Comparison of ENCODE assay signal across 9 cellular contexts in the genomic region with DNA sequence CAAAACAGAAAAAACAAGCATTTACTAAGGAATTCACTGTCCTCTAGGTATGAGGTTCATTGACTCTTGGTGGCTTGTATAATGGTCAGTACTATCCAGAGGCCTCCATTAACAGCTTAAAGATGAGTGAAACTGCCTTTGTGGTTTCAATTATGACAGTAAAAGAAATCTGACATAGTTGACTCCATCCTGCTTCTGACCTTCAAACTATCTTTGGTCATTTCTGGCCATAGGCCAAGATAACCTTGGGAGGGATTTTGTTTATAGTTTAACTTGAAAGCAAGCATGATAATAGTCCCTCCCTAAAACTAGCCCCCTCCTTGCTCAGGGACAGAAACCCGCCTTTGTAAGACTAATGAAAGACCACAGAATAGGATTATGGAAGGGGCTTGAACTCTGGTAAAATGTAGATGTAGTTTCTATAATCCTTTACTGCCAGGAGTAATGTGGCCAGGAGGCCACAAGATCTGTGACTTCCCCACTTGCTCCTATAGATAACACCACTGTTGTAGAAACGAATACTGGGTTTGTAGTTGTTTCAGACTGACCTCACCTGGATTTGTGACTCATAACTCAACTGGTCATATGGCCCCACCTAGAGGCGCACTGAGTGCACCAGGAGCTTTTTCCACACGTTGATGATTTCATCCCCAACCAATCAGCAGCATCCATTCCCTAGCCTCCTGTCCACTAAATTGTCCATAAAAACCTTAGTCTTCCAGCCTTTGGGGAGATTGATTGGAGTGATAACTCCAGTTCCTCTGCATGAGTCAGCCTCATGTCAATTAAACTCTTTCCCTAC. TPM values are rescaled to one million over a fixed set of nuclear protein-coding genes. Genes with fewer than 3 reads are reported as not detected.
DNase-seq lines count a peak whose midpoint lies in the region; ATAC-seq and TF ChIP-seq lines count a peak whose summit lies in the region.
"Had no signal": no experiment of that assay in that cellular context is flagged by ENCODE, and none has a peak within 500 bp of the region (broad histone marks: within the 10 kb centered on the region; RNA-seq: fewer than 3 reads in every experiment).

No MANE protein-coding gene starts in this region.

- no peak overlapping the region for H4K8ac ChIP-seq in H9 (replicated peaks; ENCODE audit: insufficient read length, low read depth, low read length)

- H2BK5ac ChIP-seq in H9 (ENCODE audit: insufficient read length, low read length), result no peak overlapping the region

- H3K79me2 ChIP-seq in H9 (ENCODE audit: insufficient read depth, low read length), result no peaks in the 10 kb centered on the region

- no peaks in the 10 kb centered on the region for H3K4me1 ChIP-seq in H9 (ENCODE audit: insufficient read depth, low read length)
- H3K4me1 ChIP-seq: HAP-1 had no signal

- WGBS in H9 (ENCODE audit: extremely low coverage, insufficient read length, low lambda C conversion rate), result no CpG with 5 or more reads among the region's 4 CpGs

- H2BK15ac ChIP-seq in H9 (ENCODE audit: low read depth, low read length), result no peak overlapping the region

- 0 out of 2 replicates have a peak, but pooled peaks cover 2% of the 10 kb centered on the region for H3K27me3 Mint-ChIP-seq in H9 (ENCODE audit: low read depth)
- H3K27me3 Mint-ChIP-seq in activated CD4-positive, alpha-beta T cell treated with anti-CD3 and anti-CD28 coated beads, Interleukin-2, amount 10 ng/mL, durations not matched to agents 24 days and 14 days, result peaks cover 13% of the 10 kb centered on the region
- peaks cover 3% of the 10 kb centered on the region for H3K27me3 Mint-ChIP-seq in type B pancreatic cell

- no peaks in the 10 kb centered on the region for H3K79me1 ChIP-seq in H9 (ENCODE audit: insufficient read depth, low read depth, low read length, poor library complexity, severe bottlenecking)

- no peak overlapping the region for H3T11ph ChIP-seq in H9 (ENCODE audit: low read length)

- DNase-seq in stimulated activated naive CD4-positive, alpha-beta T cell (lab: John Stamatoyannopoulos, UW), result peak in 4 of 6 experiments; percentile 2 to 5 (median 4)
- DNase-seq in stimulated activated naive CD4-positive, alpha-beta T cell treated with Interleukin-2 at 50 U/mL for 16 hours (lab: John Stamatoyannopoulos, UW), result no peak
- DNase-seq in H9 (peak; percentile 63), left cardiac atrium (no peak), type B pancreatic cell (ENCODE audit: extremely low spot score, unreplicated experiment) (no peak)
- peak; percentile 72 for DNase-seq in activated CD4-positive, alpha-beta T cell treated with anti-CD3 and anti-CD28 coated beads, Interleukin-2, amount 10 ng/mL, durations not matched to agents 24 days and 14 days
- DNase-seq in effector CD4-positive, alpha-beta T cell, result no peak

- TF ChIP-seq CTCF in H9 (conservative IDR thresholded peaks at IDR 0.05), result peak; percentile 80
- TF ChIP-seq CTCF in LNCAP (IDR thresholded peaks at IDR 0.05), result peak; percentile 30; the same call in 1 of the 2 replicates
- TF ChIP-seq CTCF in type B pancreatic cell (conservative IDR thresholded peaks at IDR 0.05), result peak; percentile 36

- H3K27ac ChIP-seq in H9 (ENCODE audit: insufficient read length, low read depth, low read length), result no peak overlapping the region

- intact Hi-C loops in activated CD4-positive, alpha-beta T cell treated with anti-CD3 and anti-CD28 coated beads, Interleukin-2, amount 10 ng/mL, durations not matched to agents 24 days and 14 days (cut with micrococcal nuclease), result loop anchor here (1.0 kb wide), 1 partner anchor 288 kb away; no protein-coding TSS in a partner anchor
- intact Hi-C loops in left cardiac atrium (cut with DNase I), result loop anchor here (5.0 to 10.0 kb wide), 3 partner anchors 267 to 287 kb away; partner anchors contain the start of gene FZD5 (in 2 of the 2)

- H3K4me1 Mint-ChIP-seq in H9 (peaks cover 0 to 7% of the 10 kb centered on the region in 2 experiments; a peak in 3 of 4 replicates), type B pancreatic cell (ENCODE audit: unreplicated experiment) (peaks cover 3% of the 10 kb centered on the region)
- peaks cover 3% of the 10 kb centered on the region for H3K4me1 Mint-ChIP-seq in activated CD4-positive, alpha-beta T cell treated with anti-CD3 and anti-CD28 coated beads, Interleukin-2, amount 10 ng/mL, durations not matched to agents 24 days and 14 days

- no peak overlapping the region for H3K4ac ChIP-seq in H9 (ENCODE audit: low read depth, low read length)

- no peak overlapping the region for H3K14ac ChIP-seq in H9 (ENCODE audit: insufficient read depth, low read length)

- H2BK20ac ChIP-seq in H9 (ENCODE audit: low read depth, low read length, poor library complexity, severe bottlenecking), result no peak overlapping the region

- no peak overlapping the region for H3K23ac ChIP-seq in H9 (ENCODE audit: insufficient read length, low read depth, low read length)

- no peaks in the 10 kb centered on the region for H3K23me2 ChIP-seq in H9 (ENCODE audit: insufficient read length, low read depth, low read length, poor library complexity, severe bottlenecking)

- H3K4me3 Mint-ChIP-seq in H9 (no peak overlapping the region), type B pancreatic cell (no peak overlapping the region)
- H3K4me3 Mint-ChIP-seq in activated CD4-positive, alpha-beta T cell treated with anti-CD3 and anti-CD28 coated beads, Interleukin-2, amount 10 ng/mL, durations not matched to agents 24 days and 14 days, result no peak overlapping the region

- peak overlapping the region in 2 of 3 experiments; percentile 25; a peak in 2 of 7 replicates for H3K27ac Mint-ChIP-seq in H9
- no peak overlapping the region for H3K27ac Mint-ChIP-seq in activated CD4-positive, alpha-beta T cell treated with anti-CD3 and anti-CD28 coated beads, Interleukin-2, amount 10 ng/mL, durations not matched to agents 24 days and 14 days
- peak overlapping the region; percentile 68 for H3K27ac Mint-ChIP-seq in type B pancreatic cell

- no peak overlapping the region for H2BK120ac ChIP-seq in H9 (ENCODE audit: low read depth, low read length, poor library complexity, severe bottlenecking)

- H3K4me2 ChIP-seq in H9 (ENCODE audit: insufficient read depth, insufficient read length, low read length), result no peak overlapping the region

- H3K18ac ChIP-seq in H9 (ENCODE audit: insufficient read length, low read depth, low read length), result no peak overlapping the region

- H3K9ac ChIP-seq in H9 (ENCODE audit: extremely low read depth, insufficient read length, low read length), result no peak overlapping the region

- no peak overlapping the region for H4K91ac ChIP-seq in H9 (ENCODE audit: insufficient read length, low read depth, low read length)

- H3K56ac ChIP-seq in H9 (ENCODE audit: insufficient read length, low read depth, low read length), result no peak overlapping the region

- H4K5ac ChIP-seq in H9 (ENCODE audit: insufficient read length, low read depth, low read length), result no peak overlapping the region

- H3K9me3 Mint-ChIP-seq in H9 (peaks cover 6 to 7% of the 10 kb centered on the region in 2 experiments; a peak in 4 of 5 replicates), type B pancreatic cell (peaks cover 6% of the 10 kb centered on the region)
- H3K9me3 Mint-ChIP-seq in activated CD4-positive, alpha-beta T cell treated with anti-CD3 and anti-CD28 coated beads, Interleukin-2, amount 10 ng/mL, durations not matched to agents 24 days and 14 days, result no peaks in the 10 kb centered on the region

- no peak overlapping the region for H2AFZ ChIP-seq in H9 (ENCODE audit: low read length)

- no peak overlapping the region for H2BK12ac ChIP-seq in H9 (ENCODE audit: insufficient read length, low read depth, low read length)

- H3K36me3 Mint-ChIP-seq in H9 (ENCODE audit: insufficient read depth in 1 of 3, low read depth in 3 of 3) (peaks cover 0 to 4% (median 2%) of the 10 kb centered on the region in 3 experiments; a peak in 3 of 7 replicates), type B pancreatic cell (no peaks in the 10 kb centered on the region)
- no peaks in the 10 kb centered on the region for H3K36me3 Mint-ChIP-seq in activated CD4-positive, alpha-beta T cell treated with anti-CD3 and anti-CD28 coated beads, Interleukin-2, amount 10 ng/mL, durations not matched to agents 24 days and 14 days (ENCODE audit: low read depth)

- ATAC-seq in left cardiac atrium, result peak; percentile 65 to 74

- H2AK5ac ChIP-seq in H9 (ENCODE audit: insufficient read length, low read length), result no peak overlapping the region

- no peaks in the 10 kb centered on the region for H4K20me1 ChIP-seq in H9 (ENCODE audit: control insufficient read depth, insufficient read depth, insufficient read length)

- H3K9me3 ChIP-seq in H9 (ENCODE audit: control insufficient read depth, low read depth, low read length), result no peaks in the 10 kb centered on the region
- H3K9me3 ChIP-seq: HAP-1 had no signal

- no peaks in the 10 kb centered on the region for H3K27me3 ChIP-seq in H9 (ENCODE audit: insufficient read depth, low read length)

RNA-seq across cellular contexts. Expression of gene PLEKHM3, which starts 8.6 kb away (rescaled TPM):
- total RNA-seq in H9 (2021) (7.3 and 7.5 TPM in 2 replicates), left cardiac atrium (10 to 100 TPM in 1 of 2 donors, 1 to 10 TPM in 1; 8.2 to 10.7 TPM), type B pancreatic cell (ENCODE audit: low replicate concordance) (10.7 and 12.1 TPM in 2 replicates)
- 5.8 and 6.6 TPM in 2 replicates for total RNA-seq in activated CD4-positive, alpha-beta T cell treated with anti-CD3 and anti-CD28 coated beads, Interleukin-2, amount 10 ng/mL, durations not matched to agents 24 days and 14 days

Comparison
In these comparisons a context has a peak if more than half of its experiments do, and no peak if none do; other contexts are left out.
1. DNase-seq: peak in stimulated activated naive CD4-positive, alpha-beta T cell (4 of 6), H9 (single experiment) and activated CD4-positive, alpha-beta T cell treated with anti-CD3 and anti-CD28 coated beads, Interleukin-2, amount 10 ng/mL, durations not matched to agents 24 days and 14 days (single experiment); none in stimulated activated naive CD4-positive, alpha-beta T cell treated with Interleukin-2 at 50 U/mL for 16 hours (single experiment), left cardiac atrium (single experiment), type B pancreatic cell (single experiment) and effector CD4-positive, alpha-beta T cell (single experiment).
2. CTCF ChIP-seq: peak in every context shown above with its lines; median percentile 80 in H9; 36 in type B pancreatic cell; 30 in LNCAP.